ENCODE assay signal across 8 cellular contexts in genomic region chr6:1312193-1312443, GRCh38. TPM values are rescaled to one million over a fixed set of nuclear protein-coding genes. Genes with fewer than 3 reads are reported as not detected.
DNase-seq lines count a peak whose midpoint lies in the region; ATAC-seq and TF ChIP-seq lines count a peak whose summit lies in the region.

No MANE protein-coding gene starts in this region.

- TF ChIP-seq POLR2A in gastrocnemius medialis (IDR thresholded peaks at IDR 0.05) = no peak

- DNase-seq in H7 (no peak), glutamatergic neuron (no peak), gastrocnemius medialis (no peak), aorta (no peak), NCI-H2081 treated with DMSO at 0.1 percent for 48 hours (lab: John Stamatoyannopoulos, UW) (no peak), NCI-H345 (lab: John Stamatoyannopoulos, UW) (no peak)
- no peak for DNase-seq in activated CD4-positive, alpha-beta memory T cell treated with anti-CD3 and anti-CD28 coated beads, Interleukin-2, amount 10 ng/mL, durations not matched to agents 7 days and 5 days
- DNase-seq in stimulated activated CD4-positive, alpha-beta T cell treated with anti-CD3 and anti-CD28 coated beads, Interleukin-4, amount 100 ng/mL, for 24 hours = no peak

- H3K27ac Mint-ChIP-seq in activated CD4-positive, alpha-beta memory T cell treated with anti-CD3 and anti-CD28 coated beads, Interleukin-2, amount 10 ng/mL, durations not matched to agents 7 days and 5 days = peak overlapping the region; percentile 59
- peak overlapping the region; percentile 52 for H3K27ac Mint-ChIP-seq in glutamatergic neuron (ENCODE audit: unreplicated experiment)

- H3K4me1 ChIP-seq in gastrocnemius medialis = peaks cover 5 to 18% of the 10 kb centered on the region in 2 donors
- H3K4me1 ChIP-seq in aorta (ENCODE audit: control insufficient read depth in 1 of 2, insufficient read depth in 2 of 2, low read length in 2 of 2) = no peaks in the 10 kb centered on the region

- intact Hi-C loops in gastrocnemius medialis (cut with DNase I; ENCODE audit: low total_unique reads) (loop anchor here (5.0 kb wide), 1 partner anchor 70 kb away; no protein-coding TSS in a partner anchor), aorta (cut with DNase I) (no loop called here)

- CTCF ChIA-PET in activated CD4-positive, alpha-beta memory T cell treated with anti-CD3 and anti-CD28 coated beads, Interleukin-2, amount 10 ng/mL, durations not matched to agents 7 days and 5 days (lab: Charles Lee) = no interaction called here

- WGBS in aorta, 2 donors = 1 to 2% methylated on average over 18 to 23 of the region's 23 CpGs

- H3K27ac ChIP-seq in gastrocnemius medialis (no peak overlapping the region), aorta (ENCODE audit: low read depth in 1 of 2, low read length in 2 of 2) (no peak overlapping the region)

- TF ChIP-seq CTCF in glutamatergic neuron (IDR thresholded peaks at IDR 0.05; ENCODE audit: partially characterized antibody, unreplicated experiment) (no peak), gastrocnemius medialis (IDR thresholded peaks at IDR 0.05 in 4 of 5, conservative IDR thresholded peaks at IDR 0.05 in 1 of 5) (no peak)

- POLR2A ChIA-PET in activated CD4-positive, alpha-beta memory T cell treated with anti-CD3 and anti-CD28 coated beads, Interleukin-2, amount 10 ng/mL, durations not matched to agents 7 days and 5 days (lab: Charles Lee) = no interaction called here

- in situ Hi-C loops in gastrocnemius medialis (cut with MboI; ENCODE audit: low sequenced_read_pairs in 4 of 4) = no loop called here

- no peaks in the 10 kb centered on the region for H3K9me3 Mint-ChIP-seq in activated CD4-positive, alpha-beta memory T cell treated with anti-CD3 and anti-CD28 coated beads, Interleukin-2, amount 10 ng/mL, durations not matched to agents 7 days and 5 days
- peaks cover 6% of the 10 kb centered on the region for H3K9me3 Mint-ChIP-seq in glutamatergic neuron (ENCODE audit: unreplicated experiment)

- H3K4me3 Mint-ChIP-seq in activated CD4-positive, alpha-beta memory T cell treated with anti-CD3 and anti-CD28 coated beads, Interleukin-2, amount 10 ng/mL, durations not matched to agents 7 days and 5 days = peak overlapping the region; percentile 32
- H3K4me3 Mint-ChIP-seq in glutamatergic neuron (ENCODE audit: unreplicated experiment) = peak overlapping the region; percentile 87

- peaks cover 70% of the 10 kb centered on the region for H3K27me3 Mint-ChIP-seq in activated CD4-positive, alpha-beta memory T cell treated with anti-CD3 and anti-CD28 coated beads, Interleukin-2, amount 10 ng/mL, durations not matched to agents 7 days and 5 days
- H3K27me3 Mint-ChIP-seq in glutamatergic neuron (ENCODE audit: unreplicated experiment) = peaks cover 30% of the 10 kb centered on the region

- H3K27me3 ChIP-seq in H7 (ENCODE audit: control insufficient read depth, insufficient read depth, low read length) (peaks cover 77% of the 10 kb centered on the region), gastrocnemius medialis (peaks cover 47 to 69% (median 67%) of the 10 kb centered on the region in 3 donors), aorta (ENCODE audit: control insufficient read depth in 1 of 2, insufficient read depth in 2 of 2, low read length in 1 of 2) (peaks cover 0 to 4% of the 10 kb centered on the region in 2 donors)

- ATAC-seq in gastrocnemius medialis (no peak), aorta (ENCODE audit: low FRiP score) (no peak)

- H3K4me1 Mint-ChIP-seq in activated CD4-positive, alpha-beta memory T cell treated with anti-CD3 and anti-CD28 coated beads, Interleukin-2, amount 10 ng/mL, durations not matched to agents 7 days and 5 days = peaks cover 26% of the 10 kb centered on the region
- peaks cover 13% of the 10 kb centered on the region for H3K4me1 Mint-ChIP-seq in glutamatergic neuron (ENCODE audit: low read depth, unreplicated experiment)

- H3K4me3 ChIP-seq in H7 (ENCODE audit: insufficient read depth, low read depth, low read length) (peak overlapping the region; percentile 50), gastrocnemius medialis (peak overlapping the region; percentile 39 to 66 (median 42)), aorta (ENCODE audit: low read length in 2 of 2) (peak overlapping the region in 1 of 2 donors; percentile 21)

- peaks cover 9% of the 10 kb centered on the region for H3K36me3 Mint-ChIP-seq in activated CD4-positive, alpha-beta memory T cell treated with anti-CD3 and anti-CD28 coated beads, Interleukin-2, amount 10 ng/mL, durations not matched to agents 7 days and 5 days (ENCODE audit: low read depth)
- H3K36me3 Mint-ChIP-seq in glutamatergic neuron (ENCODE audit: unreplicated experiment) = peaks cover 4% of the 10 kb centered on the region

- no peaks in the 10 kb centered on the region for H3K36me3 ChIP-seq in H7 (replicated peaks; ENCODE audit: control insufficient read depth, insufficient read depth, low read length)
- no peaks in the 10 kb centered on the region for H3K36me3 ChIP-seq in gastrocnemius medialis
- H3K36me3 ChIP-seq in aorta (ENCODE audit: control insufficient read depth in 1 of 2, insufficient read depth in 2 of 2, low read length in 1 of 2) = no peaks in the 10 kb centered on the region

- H3K9me3 ChIP-seq in gastrocnemius medialis = no peaks in the 10 kb centered on the region
- H3K9me3 ChIP-seq in aorta (ENCODE audit: control insufficient read depth, low read length) = no peaks in the 10 kb centered on the region

RNA-seq across cellular contexts. Expression of gene FOXQ1, which starts 0.2 kb away (rescaled TPM):
- total RNA-seq in H7 (2014; rRNA removed; shearing (Covaris generic)) = 3.1 and 24.8 TPM in 2 replicates
- total RNA-seq in activated CD4-positive, alpha-beta memory T cell treated with anti-CD3 and anti-CD28 coated beads, Interleukin-2, amount 10 ng/mL, durations not matched to agents 7 days and 5 days = not detected
- total RNA-seq in glutamatergic neuron (ENCODE audit: unreplicated experiment) (1.9 TPM), gastrocnemius medialis (under 1 TPM in 1 of 4 donors, not detected in 3; 0.42 TPM), aorta (not detected)
- polyA plus RNA-seq in aorta = under 1 TPM in 1 of 2 donors, not detected in 1; 0.05 TPM
